Comparison of ENCODE assay signal across 8 cellular contexts in genomic region chr17:78986048-78986648, GRCh38. TPM values are rescaled to one million over a fixed set of nuclear protein-coding genes. Genes with fewer than 3 reads are reported as not detected.
DNase-seq lines count a peak whose midpoint lies in the region; ATAC-seq and TF ChIP-seq lines count a peak whose summit lies in the region.

No MANE protein-coding gene starts in this region.

- peak overlapping the region in 1 of 2 experiments; percentile 60 for H2BK12ac ChIP-seq in mesenchymal stem cell (ENCODE audit: low read length in 2 of 2)

- intact Hi-C loops in aorta (cut with DNase I) = no loop called here

- ATAC-seq in aorta (ENCODE audit: low FRiP score) = peak; percentile 73
- no peak for ATAC-seq in HG03521 (IDR thresholded peaks at IDR 0.05; ENCODE audit: unreplicated experiment)

- peak overlapping the region; percentile 66 for H2AK5ac ChIP-seq in mesenchymal stem cell (ENCODE audit: low read length, severe bottlenecking)

- in situ Hi-C loops in brain microvascular endothelial cell (cut with HindIII; ENCODE audit: low pct_ligation_motif_present, low sequenced_read_pairs) = no loop called here

- peak; percentile 37 for TF ChIP-seq CTCF in GM10266 (IDR thresholded peaks at IDR 0.05; ENCODE audit: control insufficient read depth, insufficient read depth, low read depth, missing control alignments)
- peak; percentile 49 for TF ChIP-seq CTCF in brain microvascular endothelial cell (IDR thresholded peaks at IDR 0.05; ENCODE audit: low read depth, low read length, missing control alignments)

- H3K36me3 ChIP-seq in brain microvascular endothelial cell (replicated peaks) (peaks cover 8% of the 10 kb centered on the region), mesenchymal stem cell (ENCODE audit: control insufficient read depth in 1 of 2, insufficient read depth in 2 of 2, low read depth in 1 of 2, low read length in 2 of 2) (peaks cover 10 to 15% of the 10 kb centered on the region in 2 experiments), aorta (ENCODE audit: control insufficient read depth in 1 of 2, insufficient read depth in 2 of 2, low read length in 1 of 2) (no peaks in the 10 kb centered on the region)

- no peak overlapping the region for H2BK15ac ChIP-seq in mesenchymal stem cell (ENCODE audit: low read depth, poor library complexity, severe bottlenecking)

- H3K9me3 ChIP-seq in mesenchymal stem cell (ENCODE audit: control insufficient read depth, low read length) (no peaks in the 10 kb centered on the region), aorta (ENCODE audit: control insufficient read depth, low read length) (no peaks in the 10 kb centered on the region)

- H4K8ac ChIP-seq in mesenchymal stem cell (ENCODE audit: low read length) = no peak overlapping the region

- H3K27ac ChIP-seq in brain microvascular endothelial cell (peak overlapping the region; percentile 54), mesenchymal stem cell (ENCODE audit: low read length, poor library complexity, severe bottlenecking) (peak overlapping the region; percentile 76), aorta (ENCODE audit: low read depth in 1 of 2, low read length in 2 of 2) (no peak overlapping the region)

- H2AFZ ChIP-seq in mesenchymal stem cell (ENCODE audit: low read depth, low read length) = no peak overlapping the region

- no peak overlapping the region for H3K23ac ChIP-seq in mesenchymal stem cell (ENCODE audit: low read length in 2 of 2)

- peak overlapping the region; percentile 81 for H3K9ac ChIP-seq in mesenchymal stem cell (ENCODE audit: low read length)

- 80% methylated on average over 4 of the region's 6 CpGs for WGBS in mesenchymal stem cell
- WGBS in aorta, 2 donors = 31 to 34% methylated on average over 6 of the region's 6 CpGs

- no peak overlapping the region for H2BK120ac ChIP-seq in mesenchymal stem cell (ENCODE audit: low read depth, low read length)

- no peak overlapping the region for H2BK5ac ChIP-seq in mesenchymal stem cell (ENCODE audit: low read depth, low read length, poor library complexity, severe bottlenecking)

- H3K14ac ChIP-seq in mesenchymal stem cell (ENCODE audit: low read length in 2 of 2) = no peak overlapping the region

- H3K4me1 ChIP-seq in mesenchymal stem cell (ENCODE audit: control insufficient read depth, insufficient read depth, low read depth, low read length) (peaks cover 5% of the 10 kb centered on the region), aorta (ENCODE audit: control insufficient read depth in 1 of 2, insufficient read depth in 2 of 2, low read length in 2 of 2) (no peaks in the 10 kb centered on the region)

- H3K27me3 ChIP-seq in brain microvascular endothelial cell (replicated peaks) (no peaks in the 10 kb centered on the region), mesenchymal stem cell (ENCODE audit: control insufficient read depth in 1 of 2, insufficient read depth in 1 of 2, low read length in 2 of 2) (no peaks in the 10 kb centered on the region), aorta (ENCODE audit: control insufficient read depth in 1 of 2, insufficient read depth in 2 of 2, low read length in 1 of 2) (no peaks in the 10 kb centered on the region)

- H3K4ac ChIP-seq in mesenchymal stem cell (ENCODE audit: low read depth in 1 of 2, low read length in 2 of 2) = peak overlapping the region in 1 of 2 experiments; percentile 91

- DNase-seq in GM10266 (ENCODE audit: extremely low spot score) = no peak
- peak; percentile 36 for DNase-seq in NCI-H774 (lab: John Stamatoyannopoulos, UW)
- DNase-seq in brain microvascular endothelial cell = peak; percentile 47
- peak; percentile 38 for DNase-seq in mesenchymal stem cell
- no peak for DNase-seq in aorta
- no peak for DNase-seq in activated effector memory CD4-positive, alpha-beta T cell treated with Interleukin-2 at 50 U/mL for 16 hours
- no peak for DNase-seq in NCI-H2227 (lab: John Stamatoyannopoulos, UW; ENCODE audit: unreplicated experiment)

- peak overlapping the region; percentile 32 for H3K4me2 ChIP-seq in mesenchymal stem cell (ENCODE audit: low read length, poor library complexity, severe bottlenecking)

- H3K4me3 ChIP-seq in brain microvascular endothelial cell (ENCODE audit: low read depth, low read length) (peak overlapping the region; percentile 45), mesenchymal stem cell (ENCODE audit: insufficient read depth in 1 of 2, low read depth in 1 of 2, low read length in 2 of 2) (peak overlapping the region in 1 of 2 experiments; percentile 76), aorta (ENCODE audit: low read length in 2 of 2) (no peak overlapping the region)

- peak overlapping the region; percentile 57 to 70 for H3K18ac ChIP-seq in mesenchymal stem cell (ENCODE audit: low read depth in 1 of 2, low read length in 2 of 2)

- no peak overlapping the region for H4K91ac ChIP-seq in mesenchymal stem cell (ENCODE audit: low read length)

- peaks cover 10% of the 10 kb centered on the region for H3K79me1 ChIP-seq in mesenchymal stem cell (replicated peaks; ENCODE audit: low read length, poor library complexity, severe bottlenecking)

RNA-seq across cellular contexts. Expression of gene LGALS3BP, which starts 6.4 kb away (rescaled TPM):
- polyA plus RNA-seq in mesenchymal stem cell (2013, experiment 1 of 2) = 349 TPM
- 351 TPM for polyA plus RNA-seq in mesenchymal stem cell (2013, experiment 2 of 2)
- total RNA-seq in aorta = 100 to 1,000 TPM; 110 to 156 TPM
- 100 to 1,000 TPM in 1 of 2 donors, 10 to 100 TPM in 1; 70.7 to 174 TPM for polyA plus RNA-seq in aorta

RNA-seq across cellular contexts. Expression of gene CANT1, which starts 23.4 kb away (rescaled TPM):
- 37.8 TPM for polyA plus RNA-seq in mesenchymal stem cell (2013, experiment 1 of 2)
- 38.3 TPM for polyA plus RNA-seq in mesenchymal stem cell (2013, experiment 2 of 2)
- total RNA-seq in aorta = 10 to 100 TPM; 37.5 to 45.5 TPM
- polyA plus RNA-seq in aorta = 10 to 100 TPM; 11.0 to 14.5 TPM

RNA-seq across cellular contexts. Expression of gene C1QTNF1, which starts 37.8 kb away (rescaled TPM):
- 11.9 TPM for polyA plus RNA-seq in mesenchymal stem cell (2013, experiment 1 of 2)
- 13.6 TPM for polyA plus RNA-seq in mesenchymal stem cell (2013, experiment 2 of 2)
- total RNA-seq in aorta = 100 to 1,000 TPM; 157 to 439 TPM
- 100 to 1,000 TPM in 1 of 2 donors, 10 to 100 TPM in 1; 98.8 to 361 TPM for polyA plus RNA-seq in aorta

Comparison
In these comparisons a context has a peak if more than half of its experiments do, and no peak if none do; other contexts are left out.
1. DNase-seq: peak in NCI-H774 (single experiment), brain microvascular endothelial cell (single experiment) and mesenchymal stem cell (single experiment); none in GM10266 (single experiment), aorta (0 of 2), activated effector memory CD4-positive, alpha-beta T cell treated with Interleukin-2 at 50 U/mL for 16 hours (single experiment) and NCI-H2227 (single experiment).
2. H3K27ac ChIP-seq: peak in brain microvascular endothelial cell (single experiment) and mesenchymal stem cell (single experiment); none in aorta (0 of 2).